23 cellular contexts compared by ENCODE assay signal in the genomic region with DNA sequence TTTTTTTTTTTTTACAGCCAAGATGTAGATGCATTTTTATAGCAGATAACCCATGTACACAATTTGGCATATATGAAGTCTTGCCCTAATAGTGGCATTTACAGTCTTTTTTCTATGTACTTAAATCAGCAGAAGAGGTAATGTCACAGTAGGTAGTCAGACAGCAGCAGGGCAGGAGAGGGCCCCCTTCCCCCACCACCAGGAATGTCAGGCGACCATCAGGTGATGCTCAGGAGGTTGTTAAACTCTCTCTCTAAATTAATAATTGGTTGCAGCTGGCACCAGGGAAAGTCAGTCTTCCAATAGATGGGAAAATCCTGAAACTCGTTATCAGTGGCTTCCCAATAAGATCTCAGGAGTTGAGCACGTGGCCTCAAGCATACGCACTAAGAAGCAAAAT.
"Had no signal": no experiment of that assay in that cellular context is flagged by ENCODE, and none has a peak within 500 bp of the region (broad histone marks: within the 10 kb centered on the region; RNA-seq: fewer than 3 reads in every experiment).

No MANE protein-coding gene starts in this region.

- H3K27ac ChIP-seq: colonic mucosa, esophagus muscularis mucosa, foreskin keratinocyte, gastroesophageal sphincter, heart left ventricle, hepatocyte, lower lobe of right lung, neural progenitor cell, prostate gland, right atrium auricular region, sigmoid colon, thoracic aorta, tibial nerve, upper lobe of left lung had no signal

- DNase-seq: colonic mucosa; effector CD8-positive, alpha-beta T cell; foreskin keratinocyte; heart left ventricle; immature natural killer cell; left ventricle myocardium superior; lower lobe of right lung; natural killer cell; nucleus accumbens; sigmoid colon; stimulated activated CD4-positive, alpha-beta T cell treated with anti-CD3 and anti-CD28 coated beads, Interleukin-4, amount 100 ng/mL, for 4 hours; upper lobe of left lung had no signal

- H3K9ac ChIP-seq: neural progenitor cell had no signal

- H3K79me2 ChIP-seq: hepatocyte had no signal

- H3K9me3 ChIP-seq: colonic mucosa, esophagus muscularis mucosa, lower lobe of right lung, prostate gland, right atrium auricular region, sigmoid colon, thoracic aorta, upper lobe of left lung had no signal

- H3K27me3 Mint-ChIP-seq: dendritic cell treated with granulocyte-macrophage colony-stimulating factor and Interleukin-4, amounts not matched to agents 40 ng/mL and 50 ng/mL, for 4 days; stimulated activated memory B cell treated with anti-CD40 and anti-IgM and Interleukin-4, amounts not matched to agents 10 μg/mL and 1 μg/mL and 100 μg/mL, for 72 hours; stimulated activated naive CD8-positive, alpha-beta T cell treated with anti-CD3 and anti-CD28 coated beads, Interleukin-15, Interleukin-2, amounts not matched to agents 100 ng/mL and 50 ng/mL, for 24 hours had no signal

- H3K9me3 Mint-ChIP-seq: stimulated activated naive CD8-positive, alpha-beta T cell treated with anti-CD3 and anti-CD28 coated beads, Interleukin-15, Interleukin-2, amounts not matched to agents 100 ng/mL and 50 ng/mL, for 24 hours had no signal

- H3K27me3 ChIP-seq: colonic mucosa, esophagus muscularis mucosa, foreskin keratinocyte, gastroesophageal sphincter, heart left ventricle, hepatocyte, neural progenitor cell, right atrium auricular region, sigmoid colon, tibial nerve, upper lobe of left lung had no signal

- H2AFZ ChIP-seq: hepatocyte, neural progenitor cell had no signal

- H3K4me2 ChIP-seq: hepatocyte, neural progenitor cell had no signal

- ATAC-seq: foreskin keratinocyte; gastroesophageal sphincter; heart left ventricle; left ventricle myocardium superior; lower lobe of right lung; natural killer cell; stimulated activated memory B cell treated with anti-CD40 and anti-IgM and Interleukin-4, amounts not matched to agents 10 μg/mL and 1 μg/mL and 100 μg/mL, for 72 hours had no signal

- H3K4me3 ChIP-seq: colonic mucosa, esophagus muscularis mucosa, gastroesophageal sphincter, heart left ventricle, hepatocyte, lower lobe of right lung, neural progenitor cell, prostate gland, right atrium auricular region, sigmoid colon, thoracic aorta, tibial nerve, upper lobe of left lung had no signal

- H3K27ac Mint-ChIP-seq: dendritic cell treated with granulocyte-macrophage colony-stimulating factor and Interleukin-4, amounts not matched to agents 40 ng/mL and 50 ng/mL, for 4 days; immature natural killer cell; natural killer cell; neural progenitor cell; stimulated activated memory B cell treated with anti-CD40 and anti-IgM and Interleukin-4, amounts not matched to agents 10 μg/mL and 1 μg/mL and 100 μg/mL, for 72 hours; stimulated activated naive CD8-positive, alpha-beta T cell treated with anti-CD3 and anti-CD28 coated beads, Interleukin-15, Interleukin-2, amounts not matched to agents 100 ng/mL and 50 ng/mL, for 24 hours had no signal

- H3K36me3 Mint-ChIP-seq: immature natural killer cell; natural killer cell; neural progenitor cell; stimulated activated memory B cell treated with anti-CD40 and anti-IgM and Interleukin-4, amounts not matched to agents 10 μg/mL and 1 μg/mL and 100 μg/mL, for 72 hours had no signal

- H3K36me3 ChIP-seq: colonic mucosa, esophagus muscularis mucosa, gastroesophageal sphincter, heart left ventricle, lower lobe of right lung, neural progenitor cell, prostate gland, right atrium auricular region, sigmoid colon, thoracic aorta, tibial nerve, upper lobe of left lung had no signal

- H3K4me1 Mint-ChIP-seq: immature natural killer cell; natural killer cell; neural progenitor cell; stimulated activated memory B cell treated with anti-CD40 and anti-IgM and Interleukin-4, amounts not matched to agents 10 μg/mL and 1 μg/mL and 100 μg/mL, for 72 hours had no signal

- H3K4me1 ChIP-seq: colonic mucosa, esophagus muscularis mucosa, foreskin keratinocyte, gastroesophageal sphincter, heart left ventricle, lower lobe of right lung, neural progenitor cell, prostate gland, right atrium auricular region, sigmoid colon, tibial nerve, upper lobe of left lung had no signal

- H3K4me3 Mint-ChIP-seq: dendritic cell treated with granulocyte-macrophage colony-stimulating factor and Interleukin-4, amounts not matched to agents 40 ng/mL and 50 ng/mL, for 4 days; immature natural killer cell; natural killer cell; neural progenitor cell; stimulated activated memory B cell treated with anti-CD40 and anti-IgM and Interleukin-4, amounts not matched to agents 10 μg/mL and 1 μg/mL and 100 μg/mL, for 72 hours; stimulated activated naive CD8-positive, alpha-beta T cell treated with anti-CD3 and anti-CD28 coated beads, Interleukin-15, Interleukin-2, amounts not matched to agents 100 ng/mL and 50 ng/mL, for 24 hours had no signal
